ENCODE assay signal across 8 cellular contexts in the genomic region with DNA sequence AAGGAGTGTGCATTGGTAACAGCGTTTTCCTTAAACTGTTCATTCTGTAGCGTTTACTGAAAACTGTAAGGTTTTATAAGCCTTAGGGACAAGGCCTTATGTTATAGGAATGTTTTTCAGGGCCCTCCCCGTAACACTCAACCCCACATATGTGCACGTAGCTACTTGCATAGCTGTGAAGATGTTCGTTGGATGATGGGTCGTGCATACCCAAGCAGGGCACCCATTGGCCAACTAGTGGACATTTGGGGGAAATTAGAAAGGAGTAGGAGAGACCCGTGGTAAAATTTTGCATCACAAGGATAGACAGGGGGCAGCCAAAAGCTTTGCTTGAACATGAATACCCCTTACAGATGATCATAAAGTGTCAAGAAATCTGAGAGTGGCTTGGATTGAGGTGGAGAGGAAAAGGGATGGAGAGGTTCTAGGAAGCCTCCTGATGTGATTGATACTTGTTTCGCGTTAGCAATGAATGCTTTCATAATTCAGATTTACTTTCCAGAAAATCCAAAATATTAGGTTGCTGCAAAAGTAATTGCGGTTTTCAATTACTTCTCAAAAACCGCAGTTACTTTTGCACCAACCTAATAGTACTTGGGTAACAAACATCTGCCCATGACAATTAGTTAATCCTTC. TPM values are rescaled to one million over a fixed set of nuclear protein-coding genes. Genes with fewer than 3 reads are reported as not detected.
DNase-seq lines count a peak whose midpoint lies in the region; ATAC-seq and TF ChIP-seq lines count a peak whose summit lies in the region.

No MANE protein-coding gene starts in this region.

- peak overlapping the region; percentile 96 for H3K4me3 ChIP-seq in ACC112 (ENCODE audit: low read depth, low read length)
- H3K4me3 ChIP-seq in GM08714 (ENCODE audit: low read length): peak overlapping the region; percentile 99
- H3K4me3 ChIP-seq in WERI-Rb-1 (ENCODE audit: low read depth, low read length): peak overlapping the region; percentile 77
- H3K4me3 ChIP-seq in endodermal cell (ENCODE audit: low read length): peak overlapping the region; percentile 91
- H3K4me3 ChIP-seq in mesodermal cell (ENCODE audit: extremely low read depth, insufficient read depth, low read length, poor library complexity, severe bottlenecking): peak overlapping the region; percentile 87
- peak overlapping the region; percentile 83 for H3K4me3 ChIP-seq in suprapubic skin

- no peak for TF ChIP-seq EP300 in suprapubic skin (IDR thresholded peaks at IDR 0.05)

- H3K9me3 Mint-ChIP-seq in endodermal cell: no peaks in the 10 kb centered on the region

- peaks cover 13% of the 10 kb centered on the region for H3K36me3 Mint-ChIP-seq in endodermal cell (ENCODE audit: low read depth)

- TF ChIP-seq POLR2A in suprapubic skin (IDR thresholded peaks at IDR 0.05): no peak

- H3K4me1 Mint-ChIP-seq in endodermal cell: peaks cover 3% of the 10 kb centered on the region

- peak; percentile 29 for ATAC-seq in HG02588 (IDR thresholded peaks at IDR 0.05; ENCODE audit: unreplicated experiment)

- peaks cover 3% of the 10 kb centered on the region; the same call in 1 of the 2 replicates for H3K36me3 ChIP-seq in ACC112 (ENCODE audit: insufficient read depth, low read length)
- no peaks in the 10 kb centered on the region for H3K36me3 ChIP-seq in WERI-Rb-1
- peaks cover 10% of the 10 kb centered on the region for H3K36me3 ChIP-seq in endodermal cell (ENCODE audit: control insufficient read depth, insufficient read depth, low read length)
- H3K36me3 ChIP-seq in mesodermal cell (ENCODE audit: control insufficient read depth, insufficient read depth, low read length): peaks cover 19% of the 10 kb centered on the region
- peaks cover 10% of the 10 kb centered on the region for H3K36me3 ChIP-seq in suprapubic skin

- H3K9me3 ChIP-seq in WERI-Rb-1 (ENCODE audit: severe bottlenecking): no peaks in the 10 kb centered on the region
- no peaks in the 10 kb centered on the region for H3K9me3 ChIP-seq in endodermal cell (ENCODE audit: control insufficient read depth, low read length)
- H3K9me3 ChIP-seq in mesodermal cell (ENCODE audit: control insufficient read depth, low read length): no peaks in the 10 kb centered on the region
- no peaks in the 10 kb centered on the region for H3K9me3 ChIP-seq in suprapubic skin

- H3K27me3 ChIP-seq in ACC112 (ENCODE audit: insufficient read depth, low read length) (no peaks in the 10 kb centered on the region), WERI-Rb-1 (ENCODE audit: insufficient read depth, low read depth, severe bottlenecking) (no peaks in the 10 kb centered on the region), endodermal cell (ENCODE audit: control insufficient read depth, insufficient read depth, low read length, poor library complexity, severe bottlenecking) (no peaks in the 10 kb centered on the region), suprapubic skin (no peaks in the 10 kb centered on the region)

- peaks cover 28% of the 10 kb centered on the region for H3K79me2 ChIP-seq in ACC112 (ENCODE audit: control insufficient read depth, insufficient read depth, low read length, unreplicated experiment)

- peak overlapping the region; percentile 79 for H3K4me3 Mint-ChIP-seq in endodermal cell

- WGBS in endodermal cell (ENCODE audit: insufficient coverage in 1 of 2, insufficient read length in 1 of 2), 2 experiments: 21 to 34% methylated on average over 6 to 10 of the region's 11 CpGs
- WGBS in mesodermal cell (ENCODE audit: insufficient coverage in 2 of 2), 2 experiments: 18 to 22% methylated on average over 7 of the region's 11 CpGs
- WGBS in suprapubic skin: 28% methylated on average over 11 of the region's 11 CpGs

- peak overlapping the region; percentile 33 for H3K27ac Mint-ChIP-seq in endodermal cell

- H3K4me1 ChIP-seq in ACC112 (ENCODE audit: control insufficient read depth, insufficient read depth, low read length, unreplicated experiment) (no peaks in the 10 kb centered on the region), endodermal cell (ENCODE audit: control insufficient read depth, insufficient read depth, low read length) (no peaks in the 10 kb centered on the region), mesodermal cell (ENCODE audit: control insufficient read depth, insufficient read depth, low read length, poor library complexity, severe bottlenecking) (no peaks in the 10 kb centered on the region), suprapubic skin (peaks cover 10% of the 10 kb centered on the region)

- DNase-seq in NCI-H146 treated with DMSO at 0.1 percent for 48 hours (lab: John Stamatoyannopoulos, UW; ENCODE audit: unreplicated experiment) (peak; percentile 77), WERI-Rb-1 (peak; percentile 19), endodermal cell (peak; percentile 76), suprapubic skin (ENCODE audit: low spot score in 2 of 2) (no peak)

- peak overlapping the region; percentile 13; the same call in 1 of the 2 replicates for H3K27ac ChIP-seq in ACC112 (ENCODE audit: low read depth, low read length)
- H3K27ac ChIP-seq in WERI-Rb-1: no peak overlapping the region
- H3K27ac ChIP-seq in endodermal cell (ENCODE audit: low read depth, low read length): peak overlapping the region; percentile 58
- peak overlapping the region; percentile 64 for H3K27ac ChIP-seq in mesodermal cell (ENCODE audit: low read depth, low read length, severe bottlenecking)
- H3K27ac ChIP-seq in suprapubic skin: no peak overlapping the region

- peak; percentile 32; the same call in 1 of the 2 replicates for TF ChIP-seq CTCF in WERI-Rb-1 (IDR thresholded peaks at IDR 0.05; ENCODE audit: low read depth, low read length)
- peak; percentile 76 for TF ChIP-seq CTCF in endodermal cell (conservative IDR thresholded peaks at IDR 0.05)
- TF ChIP-seq CTCF in suprapubic skin (IDR thresholded peaks at IDR 0.05): peak in 1 of 2 donors; percentile 27

- H2AFZ ChIP-seq in ACC112 (ENCODE audit: low read length, unreplicated experiment): peak overlapping the region; percentile 89

- H3K9ac ChIP-seq in endodermal cell (ENCODE audit: extremely low read depth, low read length, poor library complexity, severe bottlenecking): peak overlapping the region; percentile 72

- no peaks in the 10 kb centered on the region for H3K27me3 Mint-ChIP-seq in endodermal cell (ENCODE audit: insufficient read depth)

RNA-seq across cellular contexts. Expression of a gene that starts 0.9 kb away (rescaled TPM):
- total RNA-seq in endodermal cell: 10 to 100 TPM; 24.4 to 40.5 TPM
- polyA plus RNA-seq in endodermal cell (2013, experiment 1 of 2): 30.4 TPM
- 34.6 TPM for polyA plus RNA-seq in endodermal cell (2013, experiment 2 of 2)
- polyA plus RNA-seq in mesodermal cell (2013, experiment 1 of 2): 30.2 TPM
- 20.0 TPM for polyA plus RNA-seq in mesodermal cell (2013, experiment 2 of 2)
- 10 to 100 TPM in 1 of 4 donors, 1 to 10 TPM in 3; 3.5 to 18.3 (median 7.3) TPM for total RNA-seq in suprapubic skin

Comparison
In these comparisons a context has a peak if more than half of its experiments do, and no peak if none do; other contexts are left out.
1. H3K27ac ChIP-seq: peak in ACC112 (single experiment), endodermal cell (single experiment) and mesodermal cell (single experiment); none in WERI-Rb-1 (single experiment) and suprapubic skin (single experiment).
2. DNase-seq: peak in NCI-H146 treated with DMSO at 0.1 percent for 48 hours (single experiment), WERI-Rb-1 (single experiment) and endodermal cell (single experiment); none in suprapubic skin (0 of 2).
3. Peak in every context shown above with its lines, with median percentiles within 50 percentile points of each other: H3K4me3 ChIP-seq.